ENCODE assay signal across 10 cellular contexts in genomic region chr4:37758226-37758625, GRCh38.
DNase-seq lines count a peak whose midpoint lies in the region; ATAC-seq and TF ChIP-seq lines count a peak whose summit lies in the region.
"Had no signal": no experiment of that assay in that cellular context is flagged by ENCODE, and none has a peak within 500 bp of the region (broad histone marks: within the 10 kb centered on the region; RNA-seq: fewer than 3 reads in every experiment).

No MANE protein-coding gene starts in this region.

- H2AFZ ChIP-seq in GM23338: peak overlapping the region; percentile 28; the same call in 1 of the 2 replicates

- H3K9me3 Mint-ChIP-seq in GM23338: no peaks in the 10 kb centered on the region
- no peaks in the 10 kb centered on the region for H3K9me3 Mint-ChIP-seq in T-helper 1 cell treated with Interleukin-12 subunit alpha and Interleukin-12 subunit beta and Interleukin-4 antibody, amounts not matched to agents 30 μg/mL and 1 μg/mL, for 36 hours

- H3K27me3 ChIP-seq in GM23338 (ENCODE audit: insufficient read depth): no peaks in the 10 kb centered on the region
- H3K27me3 ChIP-seq in spleen (replicated peaks in 1 of 7): no peaks in the 10 kb centered on the region
- H3K27me3 ChIP-seq: SJSA1 had no signal

- H3K4me2 ChIP-seq in GM23338: no peak overlapping the region

- H3F3A ChIP-seq in GM23338 (replicated peaks; ENCODE audit: low read depth): no peaks in the 10 kb centered on the region

- DNase-seq in GM23338 (ENCODE audit: low spot score) (no peak), left ventricle myocardium superior (peak; percentile 26), spleen (no peak)
- DNase-seq in activated naive CD4-positive, alpha-beta T cell (lab: John Stamatoyannopoulos, UW): no peak
- DNase-seq in NK-92 treated with Interleukin-12 subunit alpha and Interleukin-12 subunit beta, amount 100 ng/mL, for 24 hours (lab: John Stamatoyannopoulos, UW): no peak
- DNase-seq: activated T-cell treated with anti-CD3 and anti-CD28 coated beads, Interleukin-2, amount 50 U/mL, for 72 hours had no signal

- no peaks in the 10 kb centered on the region for H3K4me1 ChIP-seq in GM23338 (ENCODE audit: insufficient read depth)
- H3K4me1 ChIP-seq in spleen: peaks cover 0 to 87% (median 38%) of the 10 kb centered on the region in 6 donors
- H3K4me1 ChIP-seq: SJSA1 had no signal

- no peak for TF ChIP-seq POLR2A in spleen (IDR thresholded peaks at IDR 0.05)

- no peaks in the 10 kb centered on the region for H3K36me3 Mint-ChIP-seq in GM23338 (ENCODE audit: low read depth)
- H3K36me3 Mint-ChIP-seq in T-helper 1 cell treated with Interleukin-12 subunit alpha and Interleukin-12 subunit beta and Interleukin-4 antibody, amounts not matched to agents 30 μg/mL and 1 μg/mL, for 36 hours (ENCODE audit: low read depth): no peaks in the 10 kb centered on the region

- peaks cover 9% of the 10 kb centered on the region for H3K27me3 Mint-ChIP-seq in GM23338 (ENCODE audit: insufficient read depth, low read depth, poor library complexity)
- no peaks in the 10 kb centered on the region for H3K27me3 Mint-ChIP-seq in T-helper 1 cell treated with Interleukin-12 subunit alpha and Interleukin-12 subunit beta and Interleukin-4 antibody, amounts not matched to agents 30 μg/mL and 1 μg/mL, for 36 hours (ENCODE audit: low read depth)

- no peak for ATAC-seq in GM23338
- ATAC-seq in left ventricle myocardium superior: peak; percentile 81
- no peak for ATAC-seq in GM21737 (IDR thresholded peaks at IDR 0.05; ENCODE audit: unreplicated experiment)
- no peak for ATAC-seq in HG03342 (IDR thresholded peaks at IDR 0.05; ENCODE audit: unreplicated experiment)

- H3K4me1 Mint-ChIP-seq in GM23338: peaks cover 2% of the 10 kb centered on the region; the same call in 1 of the 3 replicates
- H3K4me1 Mint-ChIP-seq in T-helper 1 cell treated with Interleukin-12 subunit alpha and Interleukin-12 subunit beta and Interleukin-4 antibody, amounts not matched to agents 30 μg/mL and 1 μg/mL, for 36 hours (ENCODE audit: low read depth): peaks cover 21% of the 10 kb centered on the region

- H3K79me2 ChIP-seq in GM23338 (replicated peaks; ENCODE audit: insufficient read depth): no peaks in the 10 kb centered on the region

- TF ChIP-seq CTCF in GM23338 (conservative IDR thresholded peaks at IDR 0.05; ENCODE audit: low read depth in 2 of 2) (no peak), spleen (IDR thresholded peaks at IDR 0.05 in 8 of 11, conservative IDR thresholded peaks at IDR 0.05 in 3 of 11) (no peak)

- H3K27ac Mint-ChIP-seq in GM23338: no peak overlapping the region
- H3K27ac Mint-ChIP-seq in T-helper 1 cell treated with Interleukin-12 subunit alpha and Interleukin-12 subunit beta and Interleukin-4 antibody, amounts not matched to agents 30 μg/mL and 1 μg/mL, for 36 hours: peak overlapping the region; percentile 47
- H3K27ac Mint-ChIP-seq: activated T-cell treated with anti-CD3 and anti-CD28 coated beads, Interleukin-2, amount 50 U/mL, for 72 hours had no signal

- H3K36me3 ChIP-seq in GM23338 (ENCODE audit: insufficient read depth) (no peaks in the 10 kb centered on the region), spleen (no peaks in the 10 kb centered on the region)
- H3K36me3 ChIP-seq: SJSA1 had no signal

- H3K4me3 ChIP-seq in GM23338 (no peak overlapping the region), spleen (peak overlapping the region in 1 of 8 donors; percentile 31)
- H3K4me3 ChIP-seq: SJSA1 had no signal

- intact Hi-C loops in left ventricle myocardium superior (cut with micrococcal nuclease): no loop called here
- intact Hi-C loops in spleen (cut with DNase I; ENCODE audit: low total_unique reads): no loop called here

- no peaks in the 10 kb centered on the region for H4K20me1 ChIP-seq in GM23338 (replicated peaks; ENCODE audit: insufficient read depth)

- H3K9me3 ChIP-seq in spleen: no peaks in the 10 kb centered on the region
- H3K9me3 ChIP-seq: SJSA1 had no signal

- no peak overlapping the region for H3K27ac ChIP-seq in GM23338 (ENCODE audit: low read depth)
- H3K27ac ChIP-seq in spleen: peak overlapping the region in 7 of 8 donors; percentile 67 to 87 (median 77)
- H3K27ac ChIP-seq: SJSA1 had no signal

- WGBS in spleen, 5 donors: 29 to 47% (median 32%) methylated on average over 1 of the region's 1 CpG

- no peaks in the 10 kb centered on the region; the same call in 1 of the 2 replicates for H3K9me2 ChIP-seq in GM23338 (ENCODE audit: insufficient read depth)

- H3K4me3 Mint-ChIP-seq in GM23338: no peak overlapping the region
- H3K4me3 Mint-ChIP-seq in T-helper 1 cell treated with Interleukin-12 subunit alpha and Interleukin-12 subunit beta and Interleukin-4 antibody, amounts not matched to agents 30 μg/mL and 1 μg/mL, for 36 hours: no peak overlapping the region
- H3K4me3 Mint-ChIP-seq: activated T-cell treated with anti-CD3 and anti-CD28 coated beads, Interleukin-2, amount 50 U/mL, for 72 hours had no signal

TF ChIP-seq in GM23338, 12 proteins besides CTCF, POLR2A, EP300 and RAD21 (continues in another document):
- TF ChIP-seq ETS1 (IDR thresholded peaks at IDR 0.05): no peak
- TF ChIP-seq STAT1 (IDR thresholded peaks at IDR 0.05; ENCODE audit: unreplicated experiment): no peak
- TF ChIP-seq JUNB (IDR thresholded peaks at IDR 0.05; ENCODE audit: unreplicated experiment): no peak
- no peak for TF ChIP-seq ZNF462 (CRISPR knock-in tag; IDR thresholded peaks at IDR 0.05)
- TF ChIP-seq EZH2 (IDR thresholded peaks at IDR 0.05; ENCODE audit: low read depth, unreplicated experiment): no peak
- TF ChIP-seq ZNF331 (CRISPR knock-in tag; IDR thresholded peaks at IDR 0.05; ENCODE audit: low read depth): no peak
- no peak for TF ChIP-seq NANOG (IDR thresholded peaks at IDR 0.05; ENCODE audit: borderline replicate concordance)
